Comparison of ENCODE assay signal across 13 cellular contexts in genomic region chr19:6610934-6611370, GRCh38. TPM values are rescaled to one million over a fixed set of nuclear protein-coding genes. Genes with fewer than 3 reads are reported as not detected.
DNase-seq lines count a peak whose midpoint lies in the region; ATAC-seq, FAIRE-seq and TF ChIP-seq lines count a peak whose summit lies in the region.
"Had no signal": no experiment of that assay in that cellular context is flagged by ENCODE, and none has a peak within 500 bp of the region (broad histone marks: within the 10 kb centered on the region; RNA-seq: fewer than 3 reads in every experiment).

No MANE protein-coding gene starts in this region.

- H4K20me1 ChIP-seq in K562 (replicated peaks; ENCODE audit: control insufficient read depth, insufficient read depth, low read length), result no peaks in the 10 kb centered on the region

- no peak overlapping the region for H3K9ac ChIP-seq in K562 (ENCODE audit: insufficient read depth in 1 of 2, low read depth in 2 of 2, low read length in 2 of 2)

- H3K4me1 ChIP-seq in K562 (replicated peaks in 1 of 2; ENCODE audit: control insufficient read depth in 2 of 2, insufficient read depth in 2 of 2, low read length in 2 of 2), result peaks cover 0 to 3% of the 10 kb centered on the region in 2 experiments; a peak in 2 of 5 replicates

- TF ChIP-seq EP300 in K562 (IDR thresholded peaks at IDR 0.05; ENCODE audit: low read length), result no peak

- ATAC-seq in K562 (no peak), HG02870 (IDR thresholded peaks at IDR 0.05; ENCODE audit: unreplicated experiment) (no peak)
- ATAC-seq: natural killer cell had no signal

- H3K9me3 ChIP-seq in K562 (replicated peaks; ENCODE audit: control insufficient read depth, insufficient read depth, low read depth, low read length), result no peaks in the 10 kb centered on the region

- no peak overlapping the region for H3K27ac ChIP-seq in K562 (ENCODE audit: extremely low read depth, low read depth, low read length)

- POLR2A ChIA-PET in K562 (lab: Yijun Ruan, JAX), result no interaction called here

- peak; percentile 48 for DNase-seq in AG08396 (ENCODE audit: low spot score)
- peak; percentile 94 for DNase-seq in HT1080 (ENCODE audit: low read depth)
- no peak for DNase-seq in K562 (ENCODE audit: extremely low read depth in 1 of 4, low spot score in 3 of 4)
- peak; percentile 99 for DNase-seq in kidney glomerular epithelial cell (lab: John Stamatoyannopoulos, UW)
- DNase-seq in NCI-H1694 (lab: John Stamatoyannopoulos, UW), result no peak
- DNase-seq in activated effector memory CD4-positive, alpha-beta T cell treated with Interleukin-2 at 50 U/mL for 16 hours, result no peak
- no peak for DNase-seq in NCI-H345 (lab: John Stamatoyannopoulos, UW)
- DNase-seq: natural killer cell; NK-92 treated with Interleukin-12 subunit alpha and Interleukin-12 subunit beta, amount 100 ng/mL, for 24 hours; stimulated activated CD4-positive, alpha-beta T cell treated with anti-CD3 and anti-CD28 coated beads, Interleukin-1b, Interleukin-23, amount 100 ng/mL, for 48 hours had no signal

- no peaks in the 10 kb centered on the region for H3K79me2 ChIP-seq in K562 (ENCODE audit: control insufficient read depth, insufficient read depth, low read length)

- in situ Hi-C loops in K562 (cut with MboI), result no loop called here

- no peak overlapping the region for H3K4me3 ChIP-seq in K562

- no peaks in the 10 kb centered on the region for H3K9me1 ChIP-seq in K562 (ENCODE audit: control insufficient read depth, insufficient read depth, low read length)

- CTCF ChIA-PET in K562 (lab: Yijun Ruan, JAX; ENCODE audit: low intra/inter-chr PET ratio), result no interaction called here

- TF ChIP-seq CTCF in K562 (IDR thresholded peaks at IDR 0.05 in 2 of 3, conservative IDR thresholded peaks at IDR 0.05 in 1 of 3; ENCODE audit: insufficient read depth in 2 of 3, low read depth in 1 of 3, low read length in 3 of 3), result no peak

- H3K36me3 ChIP-seq in K562 (ENCODE audit: control insufficient read depth, insufficient read depth, low read length), result no peaks in the 10 kb centered on the region

- intact Hi-C loops in K562 (cut with micrococcal nuclease), result no loop called here

- TF ChIP-seq POLR2A in K562 (conservative IDR thresholded peaks at IDR 0.05), result no peak

- 23% methylated on average over 4 of the region's 4 CpGs for WGBS in K562 (ENCODE audit: insufficient coverage, low coverage, missing lambda C conversion rate)

- BruUV-seq in K562 (replicated peaks; lab: Mats Ljungman, UMichigan), result no TSS peak

- peaks cover 3 to 4% of the 10 kb centered on the region in 2 experiments; a peak in 2 of 5 replicates for H3K27me3 ChIP-seq in K562 (ENCODE audit: control insufficient read depth in 2 of 2, insufficient read depth in 2 of 2, low read length in 2 of 2)

- FAIRE-seq in K562 (lab: Jason Lieb, UNC), result peak; percentile 42
- FAIRE-seq: D721Med, GM18507 had no signal

- H2AFZ ChIP-seq in K562 (ENCODE audit: low read depth, low read length), result peak overlapping the region; percentile 45; the same call in 1 of the 2 replicates

- no peak for TF ChIP-seq RAD21 in K562 (CRISPR knock-in tag; conservative IDR thresholded peaks at IDR 0.05 in 1 of 2, IDR thresholded peaks at IDR 0.05 in 1 of 2)

- H3K4me2 ChIP-seq in K562 (ENCODE audit: insufficient read depth, low read length), result no peak overlapping the region

TF ChIP-seq in K562, 482 proteins besides CTCF, POLR2A, EP300 and RAD21 (continues in another document):
- no peak for TF ChIP-seq RFX1 (IDR thresholded peaks at IDR 0.05)
- no peak for TF ChIP-seq ZFP36 (IDR thresholded peaks at IDR 0.05; ENCODE audit: low read depth, low read length, partially characterized antibody)
- no peak for TF ChIP-seq HCFC1 (IDR thresholded peaks at IDR 0.05; ENCODE audit: low read depth, low read length)
- no peak for TF ChIP-seq MAX (CRISPR knock-in tag; IDR thresholded peaks at IDR 0.05)
- TF ChIP-seq, protein P1, sequence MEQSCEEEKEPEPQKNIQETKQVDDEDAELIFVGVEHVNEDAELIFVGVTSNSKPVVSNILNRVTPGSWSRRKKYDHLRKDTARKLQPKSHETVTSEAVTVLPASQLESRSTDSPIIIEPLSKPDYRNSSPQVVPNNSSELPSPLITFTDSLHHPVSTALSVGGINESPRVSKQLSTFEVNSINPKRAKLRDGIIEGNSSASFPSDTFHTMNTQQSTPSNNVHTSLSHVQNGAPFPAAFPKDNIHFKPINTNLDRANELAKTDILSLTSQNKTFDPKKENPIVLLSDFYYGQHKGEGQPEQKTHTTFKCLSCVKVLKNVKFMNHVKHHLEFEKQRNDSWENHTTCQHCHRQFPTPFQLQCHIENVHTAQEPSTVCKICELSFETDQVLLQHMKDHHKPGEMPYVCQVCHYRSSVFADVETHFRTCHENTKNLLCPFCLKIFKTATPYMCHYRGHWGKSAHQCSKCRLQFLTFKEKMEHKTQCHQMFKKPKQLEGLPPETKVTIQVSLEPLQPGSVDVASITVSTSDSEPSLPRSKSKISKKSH (CRISPR knock-in tag; IDR thresholded peaks at IDR 0.05), result no peak
- no peak for TF ChIP-seq ZNF707 (CRISPR knock-in tag; conservative IDR thresholded peaks at IDR 0.05)
- TF ChIP-seq ARID2 (IDR thresholded peaks at IDR 0.05), result no peak
- no peak for TF ChIP-seq HDAC2 (IDR thresholded peaks at IDR 0.05)
- TF ChIP-seq, protein P2, sequence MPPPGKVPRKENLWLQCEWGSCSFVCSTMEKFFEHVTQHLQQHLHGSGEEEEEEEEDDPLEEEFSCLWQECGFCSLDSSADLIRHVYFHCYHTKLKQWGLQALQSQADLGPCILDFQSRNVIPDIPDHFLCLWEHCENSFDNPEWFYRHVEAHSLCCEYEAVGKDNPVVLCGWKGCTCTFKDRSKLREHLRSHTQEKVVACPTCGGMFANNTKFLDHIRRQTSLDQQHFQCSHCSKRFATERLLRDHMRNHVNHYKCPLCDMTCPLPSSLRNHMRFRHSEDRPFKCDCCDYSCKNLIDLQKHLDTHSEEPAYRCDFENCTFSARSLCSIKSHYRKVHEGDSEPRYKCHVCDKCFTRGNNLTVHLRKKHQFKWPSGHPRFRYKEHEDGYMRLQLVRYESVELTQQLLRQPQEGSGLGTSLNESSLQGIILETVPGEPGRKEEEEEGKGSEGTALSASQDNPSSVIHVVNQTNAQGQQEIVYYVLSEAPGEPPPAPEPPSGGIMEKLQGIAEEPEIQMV (tag; conservative IDR thresholded peaks at IDR 0.05; ENCODE audit: low read depth), result no peak

RNA-seq across cellular contexts. Expression of gene CD70, which starts 20.0 kb away (rescaled TPM):
- 136 and 156 TPM in 2 replicates for total RNA-seq in HT1080 (2014; rRNA removed; shearing (Covaris generic))
- polyA plus RNA-seq in HT1080 (2015; cell fraction: cytosol; rRNA removed), result 108 and 140 TPM in 2 replicates
- 42.6 and 68.2 TPM in 2 replicates for polyA plus RNA-seq in HT1080 (2015; cell fraction: nucleus; rRNA removed)
- total RNA-seq in K562 (2011; cell fraction: chromatin; rRNA removed; ENCODE audit: low replicate concordance), result 0.60 and 0.67 TPM in 2 replicates
- 0.50 TPM in 1 of 2 replicates, not detected in the other for total RNA-seq in K562 (2011; cell fraction: nucleolus; rRNA removed)
- total RNA-seq in K562 (2011; cell fraction: nucleoplasm; rRNA removed), result not detected in 2 replicates
- total RNA-seq in K562 (2014; rRNA removed), result not detected in 2 replicates
- total RNA-seq in K562 (2014; rRNA removed; fragmentation: Illumina TruSeq; extraction: Trizol), result not detected in 2 replicates
- 0.33 and 0.64 TPM in 2 replicates for total RNA-seq in K562 (2015; rRNA removed; fragmentation: Illumina TruSeq; extraction: Trizol)
- total RNA-seq in K562 (2021), result 0.58 and 1.5 TPM in 2 replicates
- 0.33 and 1.6 TPM in 2 replicates for polyA plus RNA-seq in K562 (2011; rRNA removed)
- polyA plus RNA-seq in K562 (2011; cell fraction: cytosol; rRNA removed), result 1.00 and 2.4 TPM in 2 replicates
- 1.7 and 2.5 TPM in 2 replicates for polyA plus RNA-seq in K562 (2011; cell fraction: nucleus; rRNA removed)
- 0.36 and 3.3 TPM in 2 replicates for polyA plus RNA-seq in K562 (2012)
- 0.64 TPM in 1 of 2 replicates, not detected in the other for polyA plus RNA-seq in K562 (2014; fragmentation: Illumina TruSeq; extraction: Trizol)
- polyA plus RNA-seq in K562 (2014; fragmentation: Nextera tagmentation; extraction: Ambion mirVana), result under 1 TPM in 1 of 2 experiments, not detected in 1; 0.06 TPM
- polyA plus RNA-seq in K562 (2014; rRNA removed), result 0.32 and 0.42 TPM in 2 replicates
- polyA minus RNA-seq in K562 (2011; rRNA and poly(A)+ RNA removed), result not detected in 2 replicates
- polyA minus RNA-seq in K562 (2011; cell fraction: cytosol; rRNA and poly(A)+ RNA removed), result 2.8 TPM in 1 of 2 replicates, not detected in the other
- polyA minus RNA-seq in K562 (2011; cell fraction: nucleus; rRNA and poly(A)+ RNA removed), result 0.40 and 1.1 TPM in 2 replicates

RNA-seq across cellular contexts. Expression of gene TNFSF14, which starts 59.0 kb away (rescaled TPM):
- total RNA-seq in HT1080 (2014; rRNA removed; shearing (Covaris generic)), result not detected in 2 replicates
- polyA plus RNA-seq in HT1080 (2015; cell fraction: cytosol; rRNA removed), result not detected in 2 replicates
- polyA plus RNA-seq in HT1080 (2015; cell fraction: nucleus; rRNA removed), result not detected in 2 replicates
- 0.26 and 0.42 TPM in 2 replicates for total RNA-seq in K562 (2011; cell fraction: chromatin; rRNA removed; ENCODE audit: low replicate concordance)
- total RNA-seq in K562 (2011; cell fraction: nucleolus; rRNA removed), result 0.39 and 0.50 TPM in 2 replicates
- 0.15 and 0.76 TPM in 2 replicates for total RNA-seq in K562 (2011; cell fraction: nucleoplasm; rRNA removed)
- total RNA-seq in K562 (2014; rRNA removed), result 0.08 TPM in 1 of 2 replicates, not detected in the other
- 0.04 and 0.06 TPM in 2 replicates for total RNA-seq in K562 (2014; rRNA removed; fragmentation: Illumina TruSeq; extraction: Trizol)
- 0.04 and 0.07 TPM in 2 replicates for total RNA-seq in K562 (2015; rRNA removed; fragmentation: Illumina TruSeq; extraction: Trizol)
- total RNA-seq in K562 (2021), result 0.20 and 0.42 TPM in 2 replicates
- 0.32 and 0.38 TPM in 2 replicates for polyA plus RNA-seq in K562 (2011; rRNA removed)
- polyA plus RNA-seq in K562 (2011; cell fraction: cytosol; rRNA removed), result 0.55 and 0.59 TPM in 2 replicates
- 0.27 and 0.34 TPM in 2 replicates for polyA plus RNA-seq in K562 (2011; cell fraction: nucleus; rRNA removed)
- polyA plus RNA-seq in K562 (2012), result 0.20 and 0.26 TPM in 2 replicates
- polyA plus RNA-seq in K562 (2014; fragmentation: Illumina TruSeq; extraction: Trizol), result 0.12 and 0.15 TPM in 2 replicates
- under 1 TPM; 0.01 to 0.04 TPM for polyA plus RNA-seq in K562 (2014; fragmentation: Nextera tagmentation; extraction: Ambion mirVana)
- not detected in 2 replicates for polyA plus RNA-seq in K562 (2014; rRNA removed)
- 0.74 and 0.87 TPM in 2 replicates for polyA minus RNA-seq in K562 (2011; rRNA and poly(A)+ RNA removed)
- polyA minus RNA-seq in K562 (2011; cell fraction: cytosol; rRNA and poly(A)+ RNA removed), result 0.29 TPM in 1 of 2 replicates, not detected in the other
- 0.11 and 0.13 TPM in 2 replicates for polyA minus RNA-seq in K562 (2011; cell fraction: nucleus; rRNA and poly(A)+ RNA removed)

Comparison
In these comparisons a context has a peak if more than half of its experiments do, and no peak if none do; other contexts are left out.
1. DNase-seq: peak in AG08396 (single experiment), HT1080 (single experiment) and kidney glomerular epithelial cell (single experiment); none in K562 (0 of 4), NCI-H1694 (single experiment), activated effector memory CD4-positive, alpha-beta T cell treated with Interleukin-2 at 50 U/mL for 16 hours (single experiment) and NCI-H345 (single experiment).
2. RNA of gene CD70, which starts 20.0 kb away (total RNA-seq): 136 to 156 TPM in HT1080; 0.33 to 1.5 TPM in K562; every median in the first group is over 10 times any median in the second.